23 cellular contexts compared by ENCODE assay signal in the genomic region with DNA sequence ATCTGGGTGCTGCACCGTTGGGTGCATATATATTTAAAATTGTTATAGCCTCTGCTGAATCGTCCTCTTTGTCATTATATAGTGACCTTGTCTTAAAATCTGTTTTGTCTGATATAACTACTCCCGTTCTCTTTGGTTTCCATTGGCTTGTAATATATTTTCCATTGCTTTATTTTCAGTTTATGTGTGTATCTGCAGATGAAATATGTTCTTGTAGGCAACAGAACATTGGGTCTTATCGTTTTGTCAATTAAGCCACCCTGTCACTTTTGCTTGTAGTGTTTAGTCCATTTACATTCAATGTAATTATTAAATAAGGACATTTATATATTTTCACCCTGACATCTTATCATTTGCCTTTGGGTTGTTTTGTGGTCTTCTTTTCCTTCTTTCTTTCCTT.
"Had no signal": no experiment of that assay in that cellular context is flagged by ENCODE, and none has a peak within 500 bp of the region (broad histone marks: within the 10 kb centered on the region; RNA-seq: fewer than 3 reads in every experiment).

No MANE protein-coding gene starts in this region.

- H3K27ac ChIP-seq: colonic mucosa, coronary artery, dorsolateral prefrontal cortex, epithelial cell of prostate, esophagus muscularis mucosa, esophagus squamous epithelium, foreskin keratinocyte, gastrocnemius medialis, gastroesophageal sphincter, heart left ventricle, heart right ventricle had no signal

- H3K36me3 ChIP-seq: colonic mucosa, esophagus muscularis mucosa, esophagus squamous epithelium, gastrocnemius medialis, gastroesophageal sphincter, heart left ventricle, heart right ventricle had no signal

- H3K9me3 ChIP-seq: colonic mucosa, esophagus squamous epithelium, gastrocnemius medialis, gastroesophageal sphincter had no signal

- H3K4me1 ChIP-seq: colonic mucosa, esophagus muscularis mucosa, esophagus squamous epithelium, foreskin keratinocyte, gastrocnemius medialis, gastroesophageal sphincter, heart left ventricle, heart right ventricle had no signal

- H3K4me3 ChIP-seq: colonic mucosa, coronary artery, dorsolateral prefrontal cortex, esophagus muscularis mucosa, esophagus squamous epithelium, gastrocnemius medialis, gastroesophageal sphincter, heart left ventricle, heart right ventricle had no signal

- DNase-seq: colonic mucosa; cortex of kidney; dermis blood vessel endothelial cell; dorsolateral prefrontal cortex; effector CD4-positive, alpha-beta T cell; effector CD8-positive, alpha-beta T cell; effector memory CD4-positive, alpha-beta T cell; effector memory CD8-positive, alpha-beta T cell; endodermal cell; erythroblast; esophagus squamous epithelium; foreskin fibroblast; foreskin keratinocyte; foreskin melanocyte; gastrocnemius medialis; glutamatergic neuron; head of caudate nucleus; heart left ventricle; heart right ventricle had no signal
